1 cellular context compared by ENCODE assay signal in genomic region chr17:49031965-49032928, GRCh38.
A peak's percentile ranks its signal among the peaks of the same experiment; 100 is the strongest.
TF ChIP-seq lines count a peak whose summit lies in the region.

No MANE protein-coding gene starts in this region.

TF ChIP-seq in A549, 52 proteins besides CTCF, POLR2A, EP300 and RAD21 (continued from another document):
- TF ChIP-seq MAX (IDR thresholded peaks at IDR 0.05) (0 out of 2 replicates have a peak, but pooled peaks have one; percentile 21), ATOH8 (CRISPR knock-in tag; IDR thresholded peaks at IDR 0.05; ENCODE audit: low read depth) (no peak), ZFP36 (IDR thresholded peaks at IDR 0.05; ENCODE audit: borderline replicate concordance, partially characterized antibody) (no peak), MAFK (IDR thresholded peaks at IDR 0.05; ENCODE audit: partially characterized antibody) (no peak), RFX5 (IDR thresholded peaks at IDR 0.05) (no peak), CEBPB (IDR thresholded peaks at IDR 0.05) (no peak), CHD4 (IDR thresholded peaks at IDR 0.05; ENCODE audit: borderline replicate concordance) (no peak), ESRRA (IDR thresholded peaks at IDR 0.05; ENCODE audit: borderline replicate concordance, low read length) (0 out of 2 replicates have a peak, but pooled peaks have one; percentile 28), POLR2AphosphoS2 (conservative IDR thresholded peaks at IDR 0.05; ENCODE audit: low read length) (no peak), RNF2 (IDR thresholded peaks at IDR 0.05; ENCODE audit: borderline replicate concordance, low read depth) (no peak), CBX8 (IDR thresholded peaks at IDR 0.05) (no peak), HES2 (IDR thresholded peaks at IDR 0.05) (no peak), RCOR1 (IDR thresholded peaks at IDR 0.05; ENCODE audit: low read depth, low read length) (no peak), USF2 (IDR thresholded peaks at IDR 0.05) (no peak)
